In genomic region chr3:156516284-156516683, GRCh38 we compare ENCODE assay signal across 28 cellular contexts. TPM values are rescaled to one million over a fixed set of nuclear protein-coding genes. Genes with fewer than 3 reads are reported as not detected.
DNase-seq lines count a peak whose midpoint lies in the region; ATAC-seq, FAIRE-seq and TF ChIP-seq lines count a peak whose summit lies in the region.
"Had no signal": no experiment of that assay in that cellular context is flagged by ENCODE, and none has a peak within 500 bp of the region (broad histone marks: within the 10 kb centered on the region; RNA-seq: fewer than 3 reads in every experiment).

No MANE protein-coding gene starts in this region.

- BruUV-seq in K562 (replicated peaks; lab: Mats Ljungman, UMichigan), result no TSS peak

- in situ Hi-C loops in K562 (cut with MboI), result loop anchor here (25.0 kb wide), 1 partner anchor 354 kb away; no protein-coding TSS in a partner anchor

- no peak overlapping the region for H2BK12ac ChIP-seq in mesenchymal stem cell (ENCODE audit: low read length in 2 of 2)

- TF ChIP-seq POLR2A in K562 (conservative IDR thresholded peaks at IDR 0.05), result no peak

- no peak for TF ChIP-seq EP300 in K562 (IDR thresholded peaks at IDR 0.05; ENCODE audit: low read length)

- H3K9me3 ChIP-seq in K562 (replicated peaks; ENCODE audit: control insufficient read depth, insufficient read depth, low read depth, low read length) (no peaks in the 10 kb centered on the region), mesenchymal stem cell (ENCODE audit: control insufficient read depth, low read length) (no peaks in the 10 kb centered on the region)
- H3K9me3 ChIP-seq: ascending aorta, neutrophil, SJSA1, tibial nerve had no signal

- H4K91ac ChIP-seq in mesenchymal stem cell (ENCODE audit: low read length), result no peak overlapping the region

- ATAC-seq in K562, result peak; percentile 69
- no peak for ATAC-seq in HG03097 (IDR thresholded peaks at IDR 0.05; ENCODE audit: low FRiP score, unreplicated experiment)
- no peak for ATAC-seq in HG03159 (IDR thresholded peaks at IDR 0.05; ENCODE audit: unreplicated experiment)
- ATAC-seq: activated T-cell treated with anti-CD3 and anti-CD28 coated beads, Interleukin-2, amount 50 U/mL, for 72 hours; foreskin keratinocyte; T-helper 17 cell had no signal

- H3K9me1 ChIP-seq in K562 (ENCODE audit: control insufficient read depth, insufficient read depth, low read length), result no peaks in the 10 kb centered on the region

- H4K20me1 ChIP-seq in K562 (replicated peaks; ENCODE audit: control insufficient read depth, insufficient read depth, low read length), result no peaks in the 10 kb centered on the region

- TF ChIP-seq RAD21 in K562 (CRISPR knock-in tag; conservative IDR thresholded peaks at IDR 0.05 in 1 of 2, IDR thresholded peaks at IDR 0.05 in 1 of 2), result no peak

- no peak overlapping the region for H2BK5ac ChIP-seq in mesenchymal stem cell (ENCODE audit: low read depth, low read length, poor library complexity, severe bottlenecking)

- TF ChIP-seq CTCF in K562 (IDR thresholded peaks at IDR 0.05 in 2 of 3, conservative IDR thresholded peaks at IDR 0.05 in 1 of 3; ENCODE audit: insufficient read depth in 2 of 3, low read depth in 1 of 3, low read length in 3 of 3), result no peak

- no peak overlapping the region for H2AK5ac ChIP-seq in mesenchymal stem cell (ENCODE audit: low read length, severe bottlenecking)

- H3K4me2 ChIP-seq in K562 (ENCODE audit: insufficient read depth, low read length), result no peak overlapping the region
- H3K4me2 ChIP-seq in mesenchymal stem cell (ENCODE audit: low read length, poor library complexity, severe bottlenecking), result no peak overlapping the region
- H3K4me2 ChIP-seq: PC-9 had no signal

- POLR2A ChIA-PET in K562 (lab: Yijun Ruan, JAX), result no interaction called here

- H3K4me3 ChIP-seq in K562, result no peak overlapping the region
- H3K4me3 ChIP-seq in mesenchymal stem cell (ENCODE audit: insufficient read depth in 1 of 2, low read depth in 1 of 2, low read length in 2 of 2), result no peak overlapping the region
- H3K4me3 ChIP-seq: ascending aorta, PC-9, SJSA1, tibial nerve had no signal

- no peaks in the 10 kb centered on the region for H3K79me1 ChIP-seq in mesenchymal stem cell (replicated peaks; ENCODE audit: low read length, poor library complexity, severe bottlenecking)

- peak overlapping the region; percentile 4 for H2BK15ac ChIP-seq in mesenchymal stem cell (ENCODE audit: low read depth, poor library complexity, severe bottlenecking)

- no peaks in the 10 kb centered on the region; a peak in 1 of 5 replicates for H3K4me1 ChIP-seq in K562 (replicated peaks in 1 of 2; ENCODE audit: control insufficient read depth in 2 of 2, insufficient read depth in 2 of 2, low read length in 2 of 2)
- peaks cover 2% of the 10 kb centered on the region for H3K4me1 ChIP-seq in mesenchymal stem cell (ENCODE audit: control insufficient read depth, insufficient read depth, low read depth, low read length)

- H3K14ac ChIP-seq in mesenchymal stem cell (ENCODE audit: low read length in 2 of 2), result no peak overlapping the region

- no peak overlapping the region for H4K8ac ChIP-seq in mesenchymal stem cell (ENCODE audit: low read length)

- no peak for FAIRE-seq in K562 (lab: Jason Lieb, UNC)
- FAIRE-seq: keratinocyte had no signal

- H3K9ac ChIP-seq in K562 (ENCODE audit: insufficient read depth in 1 of 2, low read depth in 2 of 2, low read length in 2 of 2), result no peak overlapping the region
- H3K9ac ChIP-seq in mesenchymal stem cell (ENCODE audit: low read length), result no peak overlapping the region

- H3K4ac ChIP-seq in mesenchymal stem cell (ENCODE audit: low read depth in 1 of 2, low read length in 2 of 2), result no peak overlapping the region

- no peak overlapping the region for H3K18ac ChIP-seq in mesenchymal stem cell (ENCODE audit: low read depth in 1 of 2, low read length in 2 of 2)

- H3K23ac ChIP-seq in mesenchymal stem cell (ENCODE audit: low read length in 2 of 2), result no peak overlapping the region

- DNase-seq in DMS79 treated with DMSO at 0.1 percent for 48 hours (lab: John Stamatoyannopoulos, UW) (peak; percentile 13), DMS79 (lab: John Stamatoyannopoulos, UW) (no peak), DMS 273 (lab: John Stamatoyannopoulos, UW; ENCODE audit: unreplicated experiment) (peak; percentile 86), K562 (ENCODE audit: extremely low read depth in 1 of 4, low spot score in 3 of 4) (peak in 1 of 4 experiments; percentile 34), mesenchymal stem cell (no peak), T-helper 9 cell (no peak)
- DNase-seq: activated CD4-positive, alpha-beta T cell treated with anti-CD3 and anti-CD28 coated beads for 4 hours; activated naive CD4-positive, alpha-beta T cell treated with anti-CD3 and anti-CD28 coated beads, Interleukin-2, amount 10 ng/mL, durations not matched to agents 7 days and 5 days; activated T-cell treated with anti-CD3 and anti-CD28 coated beads, Interleukin-2, amount 50 U/mL, for 72 hours; CD8-positive, alpha-beta memory T cell; foreskin keratinocyte; GOT3; mammary epithelial cell; NCI-H1417 treated with DMSO at 0.1 percent for 48 hours; NCI-H2171 treated with DMSO at 0.1 percent for 48 hours; PC-9; stimulated activated CD4-positive, alpha-beta T cell treated with anti-CD3 and anti-CD28 coated beads, Interleukin-4, amount 100 ng/mL, for 24 hours; stimulated activated naive CD4-positive, alpha-beta T cell treated with Interleukin-2 at 50 U/mL for 16 hours; T-helper 17 cell had no signal

- no peaks in the 10 kb centered on the region; a peak in 2 of 5 replicates for H3K27me3 ChIP-seq in K562 (ENCODE audit: control insufficient read depth in 2 of 2, insufficient read depth in 2 of 2, low read length in 2 of 2)
- no peaks in the 10 kb centered on the region for H3K27me3 ChIP-seq in mesenchymal stem cell (ENCODE audit: control insufficient read depth in 1 of 2, insufficient read depth in 1 of 2, low read length in 2 of 2)
- H3K27me3 ChIP-seq: ascending aorta, foreskin keratinocyte, SJSA1, tibial nerve had no signal

- H2BK120ac ChIP-seq in mesenchymal stem cell (ENCODE audit: low read depth, low read length), result no peak overlapping the region

- CTCF ChIA-PET in K562 (lab: Yijun Ruan, JAX; ENCODE audit: low intra/inter-chr PET ratio), result no interaction called here

- H3K79me2 ChIP-seq in K562 (ENCODE audit: control insufficient read depth, insufficient read depth, low read length), result no peaks in the 10 kb centered on the region

- H3K36me3 ChIP-seq in K562 (ENCODE audit: control insufficient read depth, insufficient read depth, low read length) (no peaks in the 10 kb centered on the region), mesenchymal stem cell (ENCODE audit: control insufficient read depth in 1 of 2, insufficient read depth in 2 of 2, low read depth in 1 of 2, low read length in 2 of 2) (no peaks in the 10 kb centered on the region)
- H3K36me3 ChIP-seq: ascending aorta, neutrophil, SJSA1, tibial nerve had no signal

- H2AFZ ChIP-seq in K562 (ENCODE audit: low read depth, low read length) (no peak overlapping the region), mesenchymal stem cell (ENCODE audit: low read depth, low read length) (no peak overlapping the region)
- H2AFZ ChIP-seq: PC-9 had no signal

- WGBS in K562 (ENCODE audit: insufficient coverage, low coverage, missing lambda C conversion rate), result 16% methylated on average over 3 of the region's 3 CpGs
- 86% methylated on average over 3 of the region's 3 CpGs for WGBS in mesenchymal stem cell

- intact Hi-C loops in K562 (cut with micrococcal nuclease), result no loop called here

- no peak overlapping the region for H3K27ac ChIP-seq in K562 (ENCODE audit: extremely low read depth, low read depth, low read length)
- no peak overlapping the region for H3K27ac ChIP-seq in mesenchymal stem cell (ENCODE audit: low read length, poor library complexity, severe bottlenecking)
- H3K27ac ChIP-seq: 22Rv1, epithelial cell of prostate, foreskin keratinocyte, neutrophil, PC-9, SJSA1 had no signal

TF ChIP-seq in K562, 482 proteins besides CTCF, POLR2A, EP300 and RAD21:
- TF ChIP-seq ZNF77 (CRISPR knock-in tag; IDR thresholded peaks at IDR 0.05) (no peak), TAF9B (IDR thresholded peaks at IDR 0.05; ENCODE audit: partially characterized antibody) (no peak), NFIC (IDR thresholded peaks at IDR 0.05) (peak; percentile 94), TEAD1 (CRISPR knock-in tag; IDR thresholded peaks at IDR 0.05) (no peak)

RNA-seq across cellular contexts. Expression of gene SSR3, which starts 38.6 kb away (rescaled TPM):
- 161 and 194 TPM in 2 replicates for total RNA-seq in K562 (2011; cell fraction: chromatin; rRNA removed; ENCODE audit: low replicate concordance)
- total RNA-seq in K562 (2011; cell fraction: nucleolus; rRNA removed), result 173 and 183 TPM in 2 replicates
- 226 and 257 TPM in 2 replicates for total RNA-seq in K562 (2011; cell fraction: nucleoplasm; rRNA removed)
- total RNA-seq in K562 (2014; rRNA removed), result 104 and 139 TPM in 2 replicates
- total RNA-seq in K562 (2014; rRNA removed; fragmentation: Illumina TruSeq; extraction: Trizol), result 330 and 368 TPM in 2 replicates
- 206 and 248 TPM in 2 replicates for total RNA-seq in K562 (2015; rRNA removed; fragmentation: Illumina TruSeq; extraction: Trizol)
- 243 and 257 TPM in 2 replicates for total RNA-seq in K562 (2021)
- 354 and 388 TPM in 2 replicates for polyA plus RNA-seq in K562 (2011; rRNA removed)
- 155 and 228 TPM in 2 replicates for polyA plus RNA-seq in K562 (2011; cell fraction: cytosol; rRNA removed)
- polyA plus RNA-seq in K562 (2011; cell fraction: nucleus; rRNA removed), result 70.9 and 103 TPM in 2 replicates
- polyA plus RNA-seq in K562 (2012), result 284 and 396 TPM in 2 replicates
- polyA plus RNA-seq in K562 (2014; fragmentation: Illumina TruSeq; extraction: Trizol), result 246 and 307 TPM in 2 replicates
- 100 to 1,000 TPM; 423 to 464 TPM for polyA plus RNA-seq in K562 (2014; fragmentation: Nextera tagmentation; extraction: Ambion mirVana)
- 154 and 214 TPM in 2 replicates for polyA plus RNA-seq in K562 (2014; rRNA removed)
- polyA minus RNA-seq in K562 (2011; rRNA and poly(A)+ RNA removed), result 571 and 620 TPM in 2 replicates
- polyA minus RNA-seq in K562 (2011; cell fraction: cytosol; rRNA and poly(A)+ RNA removed), result 141 and 146 TPM in 2 replicates
- polyA minus RNA-seq in K562 (2011; cell fraction: nucleus; rRNA and poly(A)+ RNA removed), result 74.0 and 143 TPM in 2 replicates
- polyA plus RNA-seq in mesenchymal stem cell (2013, experiment 1 of 2), result 238 TPM
- polyA plus RNA-seq in mesenchymal stem cell (2013, experiment 2 of 2), result 261 TPM

Comparison
In these comparisons a context has a peak if more than half of its experiments do, and no peak if none do; other contexts are left out.
1. DNase-seq: peak in DMS79 treated with DMSO at 0.1 percent for 48 hours (single experiment) and DMS 273 (single experiment); none in DMS79 (single experiment), mesenchymal stem cell (single experiment) and T-helper 9 cell (single experiment).